Comparison of ENCODE assay signal across 19 cellular contexts in genomic region chr19:32627714-32628253, GRCh38.
"Had no signal": no experiment of that assay in that cellular context is flagged by ENCODE, and none has a peak within 500 bp of the region (broad histone marks: within the 10 kb centered on the region; RNA-seq: fewer than 3 reads in every experiment).

No MANE protein-coding gene starts in this region.

- H3K9me3 ChIP-seq: breast epithelium, left lung had no signal

- H3K27ac ChIP-seq: breast epithelium, coronary artery, left lung had no signal

- DNase-seq: activated CD4-positive, alpha-beta T cell treated with anti-CD3 and anti-CD28 coated beads for 1 hour; activated CD4-positive, alpha-beta T cell treated with anti-CD3 and anti-CD28 coated beads, Interleukin-2, amount 50 U/mL, for 1 hour; activated CD8-positive, alpha-beta T cell treated with anti-CD3 and anti-CD28 coated beads, Interleukin-2, amount 10 ng/mL, durations not matched to agents 7 days and 5 days; activated gamma-delta T cell treated with Interleukin-2 at 50 U/mL for 16 hours; cerebellar nuclear complex; immature natural killer cell; left lung; mammary epithelial cell; natural killer cell; retina; stimulated activated CD4-positive, alpha-beta T cell treated with anti-CD3 and anti-CD28 coated beads, Interleukin-4, amount 100 ng/mL, for 24 hours; stimulated activated naive CD4-positive, alpha-beta T cell treated with Interleukin-2 at 50 U/mL for 16 hours; T-helper 1 cell; T-helper 9 cell had no signal

- H3K9me3 Mint-ChIP-seq: immature natural killer cell, mesothelial cell of epicardium, natural killer cell had no signal

- H3K27me3 Mint-ChIP-seq: activated naive CD8-positive, alpha-beta T cell; progenitor cell of endocrine pancreas had no signal

- H3K4me1 ChIP-seq: breast epithelium, left lung had no signal

- H3K36me3 Mint-ChIP-seq: natural killer cell had no signal

- H3K27ac Mint-ChIP-seq: activated CD8-positive, alpha-beta T cell treated with anti-CD3 and anti-CD28 coated beads, Interleukin-2, amount 10 ng/mL, durations not matched to agents 7 days and 5 days; activated naive CD8-positive, alpha-beta T cell; immature natural killer cell; mesothelial cell of epicardium; natural killer cell; progenitor cell of endocrine pancreas had no signal

- H3K4me3 Mint-ChIP-seq: activated CD8-positive, alpha-beta T cell treated with anti-CD3 and anti-CD28 coated beads, Interleukin-2, amount 10 ng/mL, durations not matched to agents 7 days and 5 days; activated naive CD8-positive, alpha-beta T cell; immature natural killer cell; mesothelial cell of epicardium; natural killer cell had no signal

- H3K27me3 ChIP-seq: breast epithelium, left lung had no signal

- ATAC-seq: activated CD8-positive, alpha-beta T cell treated with anti-CD3 and anti-CD28 coated beads, Interleukin-2, amount 10 ng/mL, durations not matched to agents 7 days and 5 days; left lung; natural killer cell had no signal

- H3K4me1 Mint-ChIP-seq: immature natural killer cell, mesothelial cell of epicardium, natural killer cell had no signal
